Comparison of ENCODE assay signal across 19 cellular contexts in genomic region chr16:56665286-56665802, GRCh38. TPM values are rescaled to one million over a fixed set of nuclear protein-coding genes. Genes with fewer than 3 reads are reported as not detected.
"Had no signal": no experiment of that assay in that cellular context is flagged by ENCODE, and none has a peak within 500 bp of the region (broad histone marks: within the 10 kb centered on the region; RNA-seq: fewer than 3 reads in every experiment).

No MANE protein-coding gene starts in this region.

RNA-seq across cellular contexts. Expression of gene MT1G, which starts 2.5 kb away (rescaled TPM):
- total RNA-seq: occipital lobe, osteoblast, smooth muscle cell, vagina had no signal

RNA-seq across cellular contexts. Expression of gene MT1H, which starts 4.3 kb away (rescaled TPM):
- total RNA-seq: natural killer cell, occipital lobe, osteoblast, progenitor cell of endocrine pancreas, psoas muscle, right atrium auricular region, sciatic nerve, smooth muscle cell, spleen, temporal lobe, thoracic aorta, ureter, vagina had no signal

RNA-seq across cellular contexts. Expression of gene MT1B, which starts 13.7 kb away (rescaled TPM):
- total RNA-seq: natural killer cell, occipital lobe, osteoblast, ovary, progenitor cell of endocrine pancreas, psoas muscle, right atrium auricular region, sciatic nerve, smooth muscle cell, spleen, stomach, subcutaneous adipose tissue, temporal lobe, thoracic aorta, thyroid gland, tibial nerve, upper lobe of left lung, ureter, vagina had no signal
